In genomic region chr17:28907052-28907438, GRCh38 we compare ENCODE assay signal across 17 cellular contexts. TPM values are rescaled to one million over a fixed set of nuclear protein-coding genes. Genes with fewer than 3 reads are reported as not detected.
DNase-seq lines count a peak whose midpoint lies in the region; ATAC-seq and TF ChIP-seq lines count a peak whose summit lies in the region.
"Had no signal": no experiment of that assay in that cellular context is flagged by ENCODE, and none has a peak within 500 bp of the region (broad histone marks: within the 10 kb centered on the region; RNA-seq: fewer than 3 reads in every experiment).

No MANE protein-coding gene starts in this region.

- no peaks in the 10 kb centered on the region for H3F3A ChIP-seq in PC-3 (ENCODE audit: low read length, unreplicated experiment)

- intact Hi-C loops in PC-3 (cut with micrococcal nuclease): loop anchor here (10.0 kb wide), 2 partner anchors 62 to 182 kb away; partner anchors contain the start of genes FAM222B, NEK8 and TLCD1

- no peak for DNase-seq in activated T-cell treated with anti-CD3 and anti-CD28 coated beads, Interleukin-2, amount 50 U/mL, for 24 hours
- DNase-seq in activated T-cell treated with anti-CD3 and anti-CD28 coated beads, Interleukin-2, amount 50 U/mL, for 48 hours: no peak
- DNase-seq in NCI-H1694 (lab: John Stamatoyannopoulos, UW) (no peak), PC-3 (no peak), SIG-M5 (lab: John Stamatoyannopoulos, UW) (no peak)
- DNase-seq: activated CD4-positive, alpha-beta memory T cell treated with anti-CD3 and anti-CD28 coated beads for 36 hours; CD4-positive, CD25-positive, alpha-beta regulatory T cell; kidney; NCI-H146; NCI-H510A treated with DMSO at 0.1 percent for 48 hours had no signal

- ATAC-seq in PC-3: no peak
- ATAC-seq: GM23338 had no signal

- no peaks in the 10 kb centered on the region for H3K79me2 ChIP-seq in PC-3 (ENCODE audit: low read length)

- H3K36me3 ChIP-seq in muscle layer of colon (ENCODE audit: insufficient read depth, low read length): peaks cover 51% of the 10 kb centered on the region
- peaks cover 27% of the 10 kb centered on the region for H3K36me3 ChIP-seq in PC-3 (ENCODE audit: low read depth, low read length)

- H3K27me3 ChIP-seq in muscle layer of colon (ENCODE audit: control insufficient read depth in 1 of 2, insufficient read depth in 2 of 2, low read length in 2 of 2) (no peaks in the 10 kb centered on the region), PC-3 (ENCODE audit: low read length) (no peaks in the 10 kb centered on the region)
- H3K27me3 ChIP-seq: SJCRH30 had no signal

- BruUV-seq in PC-3 (replicated peaks; lab: Mats Ljungman, UMichigan): no TSS peak

- H3K27ac ChIP-seq in angular gyrus (ENCODE audit: low read depth, low read length) (peak overlapping the region; percentile 46), muscle layer of colon (ENCODE audit: low read depth, low read length) (peak overlapping the region; percentile 46), temporal lobe (ENCODE audit: low read depth, low read length) (peak overlapping the region; percentile 60), PC-3 (ENCODE audit: low read length) (no peak overlapping the region)

- H3K9me2 ChIP-seq in PC-3 (replicated peaks; ENCODE audit: low read length): no peaks in the 10 kb centered on the region

- no peaks in the 10 kb centered on the region for H3K9me3 ChIP-seq in muscle layer of colon (ENCODE audit: low read length)
- H3K9me3 ChIP-seq in PC-3 (ENCODE audit: low read length): no peaks in the 10 kb centered on the region
- H3K9me3 ChIP-seq: prostate gland, SJCRH30 had no signal

- H3K9me3 Mint-ChIP-seq in activated T-cell treated with anti-CD3 and anti-CD28 coated beads, Interleukin-2, amount 50 U/mL, for 24 hours: no peaks in the 10 kb centered on the region
- H3K9me3 Mint-ChIP-seq: activated CD4-positive, alpha-beta memory T cell treated with anti-CD3 and anti-CD28 coated beads for 36 hours; CD4-positive, CD25-positive, alpha-beta regulatory T cell; dendritic cell treated with granulocyte-macrophage colony-stimulating factor and Interleukin-4, amounts not matched to agents 40 ng/mL and 50 ng/mL, for 4 days; GM23338 had no signal

- H3K4me3 Mint-ChIP-seq in activated T-cell treated with anti-CD3 and anti-CD28 coated beads, Interleukin-2, amount 50 U/mL, for 24 hours: no peak overlapping the region
- H3K4me3 Mint-ChIP-seq: activated CD4-positive, alpha-beta memory T cell treated with anti-CD3 and anti-CD28 coated beads for 36 hours; CD4-positive, CD25-positive, alpha-beta regulatory T cell; dendritic cell treated with granulocyte-macrophage colony-stimulating factor and Interleukin-4, amounts not matched to agents 40 ng/mL and 50 ng/mL, for 4 days; GM23338 had no signal

- H3K4me2 ChIP-seq in PC-3 (ENCODE audit: low read length): no peak overlapping the region
- H3K4me2 ChIP-seq: GM23338 had no signal

- CTCF ChIA-PET in PC-3 (lab: Charles Lee): no interaction called here

- H3K4me3 ChIP-seq in muscle layer of colon (ENCODE audit: low read depth in 1 of 2, low read length in 2 of 2): no peak overlapping the region
- no peak overlapping the region for H3K4me3 ChIP-seq in PC-3 (ENCODE audit: low read length)
- H3K4me3 ChIP-seq: GM23338, prostate gland, SJCRH30 had no signal

- peaks cover 8% of the 10 kb centered on the region for H3K4me1 Mint-ChIP-seq in activated T-cell treated with anti-CD3 and anti-CD28 coated beads, Interleukin-2, amount 50 U/mL, for 24 hours (ENCODE audit: low read depth)

- H3K4me1 ChIP-seq in muscle layer of colon (ENCODE audit: insufficient read depth, low read length): peaks cover 35% of the 10 kb centered on the region
- H3K4me1 ChIP-seq in PC-3 (ENCODE audit: insufficient read depth, low read length): peaks cover 15% of the 10 kb centered on the region
- H3K4me1 ChIP-seq: prostate gland had no signal

- H4K20me1 ChIP-seq in PC-3 (ENCODE audit: low read length): no peaks in the 10 kb centered on the region

- no peak for TF ChIP-seq CTCF in PC-3 (conservative IDR thresholded peaks at IDR 0.05; ENCODE audit: low read depth, low read length)

- POLR2A ChIA-PET in PC-3 (lab: Charles Lee; ENCODE audit: unreplicated experiment): no interaction called here

- H3K27ac Mint-ChIP-seq in activated T-cell treated with anti-CD3 and anti-CD28 coated beads, Interleukin-2, amount 50 U/mL, for 24 hours: peak overlapping the region; percentile 78
- H3K27ac Mint-ChIP-seq: activated CD4-positive, alpha-beta memory T cell treated with anti-CD3 and anti-CD28 coated beads for 36 hours; dendritic cell treated with granulocyte-macrophage colony-stimulating factor and Interleukin-4, amounts not matched to agents 40 ng/mL and 50 ng/mL, for 4 days had no signal

- H3K36me3 Mint-ChIP-seq in activated T-cell treated with anti-CD3 and anti-CD28 coated beads, Interleukin-2, amount 50 U/mL, for 24 hours (ENCODE audit: low read depth): peaks cover 76% of the 10 kb centered on the region

- no peak overlapping the region for H2AFZ ChIP-seq in PC-3 (ENCODE audit: low read length)
- H2AFZ ChIP-seq: GM23338 had no signal

- H3K27me3 Mint-ChIP-seq in activated T-cell treated with anti-CD3 and anti-CD28 coated beads, Interleukin-2, amount 50 U/mL, for 24 hours: no peaks in the 10 kb centered on the region
- H3K27me3 Mint-ChIP-seq: activated CD4-positive, alpha-beta memory T cell treated with anti-CD3 and anti-CD28 coated beads for 36 hours; dendritic cell treated with granulocyte-macrophage colony-stimulating factor and Interleukin-4, amounts not matched to agents 40 ng/mL and 50 ng/mL, for 4 days had no signal

- H3K9ac ChIP-seq in muscle layer of colon (ENCODE audit: low read length): no peak overlapping the region
- no peak overlapping the region for H3K9ac ChIP-seq in PC-3 (ENCODE audit: low read length)

RNA-seq across cellular contexts. Expression of gene DHRS13, which starts 4.2 kb away (rescaled TPM):
- total RNA-seq in temporal lobe: 20.4 TPM
- total RNA-seq in PC-3 (2014; rRNA removed): 4.9 and 5.1 TPM in 2 replicates

RNA-seq across cellular contexts. Expression of gene FLOT2, which starts 9.5 kb away (rescaled TPM):
- total RNA-seq in temporal lobe: 27.0 TPM
- 23.1 and 34.7 TPM in 2 replicates for total RNA-seq in PC-3 (2014; rRNA removed)

RNA-seq across cellular contexts. Expression of gene PHF12, which starts 44.3 kb away (rescaled TPM):
- total RNA-seq in temporal lobe (29.3 TPM), PC-3 (2014; rRNA removed) (20.6 and 25.0 TPM in 2 replicates)

RNA-seq across cellular contexts. Expression of gene ERAL1, which starts 52.2 kb away (rescaled TPM):
- total RNA-seq in temporal lobe (24.6 TPM), PC-3 (2014; rRNA removed) (25.8 and 30.5 TPM in 2 replicates)
